In the genomic region with DNA sequence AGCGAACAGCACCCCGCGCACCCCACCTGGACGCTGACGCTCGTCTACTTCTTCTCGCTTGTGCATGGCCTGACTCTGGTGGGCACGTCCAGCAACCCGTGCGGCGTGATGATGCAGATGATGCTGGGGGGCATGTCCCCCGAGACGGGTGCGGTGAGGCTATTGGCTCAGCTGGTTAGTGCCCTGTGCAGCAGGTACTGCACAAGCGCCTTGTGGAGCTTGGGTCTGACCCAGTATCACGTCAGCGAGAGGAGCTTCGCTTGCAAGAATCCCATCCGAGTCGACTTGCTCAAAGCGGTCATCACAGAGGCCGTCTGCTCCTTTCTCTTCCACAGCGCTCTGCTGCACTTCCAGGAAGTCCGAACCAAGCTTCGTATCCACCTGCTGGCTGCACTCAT, we compare ENCODE assay signal across 8 cellular contexts. TPM values are rescaled to one million over a fixed set of nuclear protein-coding genes. Genes with fewer than 3 reads are reported as not detected.
DNase-seq lines count a peak whose midpoint lies in the region; ATAC-seq and TF ChIP-seq lines count a peak whose summit lies in the region.

No MANE protein-coding gene starts in this region.

- intact Hi-C loops in uterus (cut with DNase I; ENCODE audit: low total_unique reads): no loop called here

- H3K27ac ChIP-seq in VCaP (peak overlapping the region; percentile 90), uterus (peak overlapping the region; percentile 72 to 86)

- ATAC-seq in HG03565 (IDR thresholded peaks at IDR 0.05; ENCODE audit: unreplicated experiment): peak; percentile 11
- peak; percentile 46 for ATAC-seq in esophagus mucosa

- TF ChIP-seq POLR2A in uterus (IDR thresholded peaks at IDR 0.05): no peak

- H3K4me1 ChIP-seq in uterus: peaks cover 0 to 5% of the 10 kb centered on the region in 2 donors

- no peaks in the 10 kb centered on the region for H3K36me3 ChIP-seq in uterus

- peak overlapping the region; percentile 43 to 73 for H3K4me3 ChIP-seq in uterus

- no peaks in the 10 kb centered on the region for H3K9me3 ChIP-seq in uterus

- DNase-seq in activated naive CD4-positive, alpha-beta T cell treated with Interleukin-2 at 50 U/mL for 16 hours: peak; percentile 4
- DNase-seq in activated naive CD4-positive, alpha-beta T cell (lab: John Stamatoyannopoulos, UW): no peak
- DNase-seq in mucosa of gallbladder (ENCODE audit: low spot score) (peak; percentile 25), uterus (peak; percentile 44 to 50), NOMO-1 treated with dmso at 0.1 percent for 144 hours (lab: John Stamatoyannopoulos, UW; ENCODE audit: unreplicated experiment) (no peak)

- H3K27me3 ChIP-seq in uterus: no peaks in the 10 kb centered on the region

- peak; percentile 40; the same call in 1 of the 2 replicates for TF ChIP-seq CTCF in VCaP (conservative IDR thresholded peaks at IDR 0.05)
- no peak for TF ChIP-seq CTCF in uterus (IDR thresholded peaks at IDR 0.05)

RNA-seq across cellular contexts. Expression of gene AQP11, which starts 0.4 kb away (rescaled TPM):
- total RNA-seq in esophagus mucosa (not detected), mucosa of gallbladder (5.5 TPM), uterus (1 to 10 TPM in 2 of 4 donors, under 1 TPM in 1, not detected in 1; 0.73 to 6.9 (median 1.9) TPM)

RNA-seq across cellular contexts. Expression of gene CLNS1A, which starts 47.4 kb away (rescaled TPM):
- total RNA-seq in esophagus mucosa: 106 TPM
- total RNA-seq in mucosa of gallbladder: 75.2 TPM
- 100 to 1,000 TPM in 2 of 4 donors, 10 to 100 TPM in 2; 87.9 to 177 (median 114) TPM for total RNA-seq in uterus

Comparison
In these comparisons a context has a peak if more than half of its experiments do, and no peak if none do; other contexts are left out.
1. DNase-seq: peak in activated naive CD4-positive, alpha-beta T cell treated with Interleukin-2 at 50 U/mL for 16 hours (single experiment), mucosa of gallbladder (single experiment) and uterus (2 of 2); none in activated naive CD4-positive, alpha-beta T cell (0 of 4) and NOMO-1 treated with dmso at 0.1 percent for 144 hours (single experiment).